7 cellular contexts compared by ENCODE assay signal in the genomic region with DNA sequence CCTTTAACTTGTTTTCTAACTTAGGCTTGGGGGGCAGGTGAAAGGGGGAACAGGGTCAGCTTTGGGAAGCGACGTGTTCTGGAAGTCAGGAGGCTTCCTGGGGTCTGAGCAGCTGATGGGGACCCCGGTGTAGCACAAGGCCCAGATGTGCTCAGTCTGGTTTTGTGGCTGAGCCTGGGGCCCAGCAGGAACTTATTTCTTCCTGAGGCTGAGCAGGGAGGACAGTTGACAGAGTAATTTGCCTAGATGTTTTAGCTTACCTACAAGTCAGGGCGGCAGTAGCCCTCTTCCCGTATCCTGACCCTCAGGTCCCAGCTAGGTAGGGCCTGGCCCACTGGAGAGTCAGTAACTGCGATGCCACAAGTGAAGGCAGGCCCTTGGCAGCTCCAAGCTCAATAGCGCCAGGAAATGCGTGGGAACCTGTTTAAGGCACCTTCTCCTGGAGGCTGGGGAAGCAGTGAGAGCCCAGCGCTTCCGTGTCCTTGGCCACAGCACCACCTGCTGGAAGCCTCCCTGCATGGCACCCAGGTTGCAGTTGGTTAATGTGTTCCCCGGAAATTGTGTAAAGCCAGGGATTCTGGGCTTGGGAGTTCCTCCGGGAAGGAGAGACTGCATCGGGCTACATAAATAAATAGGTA. TPM values are rescaled to one million over a fixed set of nuclear protein-coding genes. Genes with fewer than 3 reads are reported as not detected.
A peak's percentile ranks its signal among the peaks of the same experiment; 100 is the strongest.
DNase-seq lines count a peak whose midpoint lies in the region; ATAC-seq, FAIRE-seq and TF ChIP-seq lines count a peak whose summit lies in the region.

No MANE protein-coding gene starts in this region.

- peak overlapping the region; percentile 63 for H3K4me3 ChIP-seq in NB4 (ENCODE audit: low read depth, low read length)
- peak overlapping the region; percentile 42 for H3K4me3 ChIP-seq in thoracic aorta

- no peaks in the 10 kb centered on the region for H3K9me3 Mint-ChIP-seq in activated naive CD4-positive, alpha-beta T cell treated with anti-CD3 and anti-CD28 coated beads, Interleukin-2, amount 50 U/mL, for 72 hours

- H3K27me3 ChIP-seq in thoracic aorta (replicated peaks; ENCODE audit: insufficient read depth), result no peaks in the 10 kb centered on the region

- H3K9me3 ChIP-seq in thoracic aorta, result no peaks in the 10 kb centered on the region

- peak; percentile 85 for FAIRE-seq in GM12892 (lab: Jason Lieb, UNC)

- TF ChIP-seq CTCF in NB4 (IDR thresholded peaks at IDR 0.05; ENCODE audit: low read depth, low read length) (peak; percentile 89), omental fat pad (IDR thresholded peaks at IDR 0.05) (peak in 2 of 3 donors; percentile 66 to 93), thoracic aorta (IDR thresholded peaks at IDR 0.05) (peak; percentile 95)

- peak; percentile 74 for DNase-seq in GM12892 (ENCODE audit: insufficient read length)
- peak; percentile 88 for DNase-seq in NB4 (ENCODE audit: low read depth)
- DNase-seq in SK-N-DZ (ENCODE audit: low spot score), result peak; percentile 88
- DNase-seq in activated naive CD4-positive, alpha-beta T cell treated with anti-CD3 and anti-CD28 coated beads, Interleukin-2, amount 50 U/mL, for 72 hours (ENCODE audit: low spot score in 2 of 2), result peak; percentile 82 to 85
- peak; percentile 69 for DNase-seq in glomerular endothelial cell (ENCODE audit: extremely low read depth, low read depth, low spot score)
- peak; percentile 95 for DNase-seq in omental fat pad (ENCODE audit: low spot score)
- DNase-seq in thoracic aorta (ENCODE audit: low spot score), result peak; percentile 60

- H3K4me1 ChIP-seq in thoracic aorta (ENCODE audit: control insufficient read depth in 1 of 2, low read depth in 2 of 2), result peaks cover 0 to 5% of the 10 kb centered on the region in 2 donors

- peaks cover 84 to 90% of the 10 kb centered on the region in 2 donors for H3K36me3 Mint-ChIP-seq in activated naive CD4-positive, alpha-beta T cell treated with anti-CD3 and anti-CD28 coated beads, Interleukin-2, amount 50 U/mL, for 72 hours

- no peaks in the 10 kb centered on the region for H3K36me3 ChIP-seq in thoracic aorta

- no peak overlapping the region for H3K27ac ChIP-seq in thoracic aorta

- H3K27ac Mint-ChIP-seq in activated naive CD4-positive, alpha-beta T cell treated with anti-CD3 and anti-CD28 coated beads, Interleukin-2, amount 50 U/mL, for 72 hours, result peak overlapping the region; percentile 98 to 99

- peak in 1 of 2 donors; percentile 11 for ATAC-seq in activated naive CD4-positive, alpha-beta T cell treated with anti-CD3 and anti-CD28 coated beads, Interleukin-2, amount 50 U/mL, for 72 hours
- ATAC-seq in omental fat pad (ENCODE audit: low FRiP score) (peak; percentile 91), thoracic aorta (ENCODE audit: insufficient number of reproducible peaks, low FRiP score, low read depth) (peak; percentile 84)

- TF ChIP-seq POLR2A in GM12892 (IDR thresholded peaks at IDR 0.05; ENCODE audit: low read depth, low read length) (0 out of 2 replicates have a peak, but pooled peaks have one; percentile 15), NB4 (IDR thresholded peaks at IDR 0.05; ENCODE audit: extremely low read depth, insufficient read length) (no peak)

RNA-seq across cellular contexts. Expression of a gene that starts 5.2 kb away (rescaled TPM):
- 167 TPM for polyA plus RNA-seq in GM12892 (2012; ENCODE audit: missing spikeins)
- 0.07 TPM in 1 of 2 replicates, not detected in the other for polyA plus RNA-seq in SK-N-DZ (2014; cell fraction: cytosol; rRNA removed)
- not detected in 2 replicates for polyA plus RNA-seq in SK-N-DZ (2014; cell fraction: nucleus; rRNA removed)
- 100 to 1,000 TPM; 287 to 301 TPM for total RNA-seq in activated naive CD4-positive, alpha-beta T cell treated with anti-CD3 and anti-CD28 coated beads, Interleukin-2, amount 50 U/mL, for 72 hours
- total RNA-seq in glomerular endothelial cell, result 0.05 TPM in 1 of 2 replicates, not detected in the other
- total RNA-seq in omental fat pad, result 1 to 10 TPM in 1 of 4 donors, under 1 TPM in 1, not detected in 2; 0.37 to 1.9 TPM
- total RNA-seq in thoracic aorta, result not detected

RNA-seq across cellular contexts. Expression of a gene that starts 58.6 kb away (rescaled TPM):
- polyA plus RNA-seq in GM12892 (2012; ENCODE audit: missing spikeins), result not detected
- 0.09 TPM in 1 of 2 replicates, not detected in the other for polyA plus RNA-seq in SK-N-DZ (2014; cell fraction: cytosol; rRNA removed)
- polyA plus RNA-seq in SK-N-DZ (2014; cell fraction: nucleus; rRNA removed), result not detected in 2 replicates
- 10 to 100 TPM in 1 of 2 donors, 1 to 10 TPM in 1; 1.7 to 11.6 TPM for total RNA-seq in activated naive CD4-positive, alpha-beta T cell treated with anti-CD3 and anti-CD28 coated beads, Interleukin-2, amount 50 U/mL, for 72 hours
- total RNA-seq in glomerular endothelial cell, result not detected in 2 replicates
- 1 to 10 TPM in 2 of 4 donors, not detected in 2; 1.8 to 2.1 TPM for total RNA-seq in omental fat pad
- under 1 TPM; 0.14 to 0.78 TPM for total RNA-seq in thoracic aorta

Comparison
In these comparisons a context has a peak if more than half of its experiments do, and no peak if none do; other contexts are left out.
1. RNA of a gene that starts 5.2 kb away (total RNA-seq): 287 to 301 TPM in activated naive CD4-positive, alpha-beta T cell treated with anti-CD3 and anti-CD28 coated beads, Interleukin-2, amount 50 U/mL, for 72 hours; 0.37 to 1.9 TPM in omental fat pad, 0.05 TPM in glomerular endothelial cell and not detected in thoracic aorta; every median in the first group is over 10 times any median in the second.
2. Peak in every context shown above with its lines, with median percentiles within 50 percentile points of each other: DNase-seq and CTCF ChIP-seq.